ENCODE assay signal across 16 cellular contexts in genomic region chr6:44285552-44286284, GRCh38. TPM values are rescaled to one million over a fixed set of nuclear protein-coding genes. Genes with fewer than 3 reads are reported as not detected.
DNase-seq lines count a peak whose midpoint lies in the region; ATAC-seq and TF ChIP-seq lines count a peak whose summit lies in the region.
"Had no signal": no experiment of that assay in that cellular context is flagged by ENCODE, and none has a peak within 500 bp of the region (broad histone marks: within the 10 kb centered on the region; RNA-seq: fewer than 3 reads in every experiment).

No MANE protein-coding gene starts in this region.

- H4K20me1 ChIP-seq in SK-N-SH (ENCODE audit: insufficient read depth), result no peaks in the 10 kb centered on the region

- H3F3A ChIP-seq in SK-N-SH (replicated peaks; ENCODE audit: insufficient read depth), result no peaks in the 10 kb centered on the region

- no peaks in the 10 kb centered on the region for H3K9me2 ChIP-seq in SK-N-SH

- no peak for ATAC-seq in HG02588 (IDR thresholded peaks at IDR 0.05; ENCODE audit: unreplicated experiment)
- ATAC-seq: heart left ventricle, sciatic nerve had no signal

- DNase-seq in ACHN, result peak; percentile 40
- DNase-seq in H7, result peak; percentile 83
- no peak for DNase-seq in SK-N-SH
- peak; percentile 19 for DNase-seq in fibroblast of the aortic adventitia (ENCODE audit: low read depth)
- no peak for DNase-seq in stimulated activated CD4-positive, alpha-beta T cell treated with anti-CD3 and anti-CD28 coated beads, Interleukin-4, amount 100 ng/mL, for 1 hour
- DNase-seq in SKM-1 treated with dmso at 0.1 percent for 144 hours (lab: John Stamatoyannopoulos, UW; ENCODE audit: unreplicated experiment), result no peak
- DNase-seq in NCI-H1092 (lab: John Stamatoyannopoulos, UW), result no peak
- DNase-seq: activated naive CD4-positive, alpha-beta T cell; heart left ventricle; left ventricle myocardium inferior; MG63; stimulated activated naive CD4-positive, alpha-beta T cell treated with Interleukin-2 at 50 U/mL for 16 hours had no signal

- H3K36me3 ChIP-seq in H7 (replicated peaks; ENCODE audit: control insufficient read depth, insufficient read depth, low read length) (no peaks in the 10 kb centered on the region), SK-N-SH (replicated peaks in 1 of 2; ENCODE audit: control insufficient read depth in 1 of 2, insufficient read depth in 2 of 2, low read length in 1 of 2) (no peaks in the 10 kb centered on the region)
- H3K36me3 ChIP-seq: heart left ventricle, left ventricle myocardium inferior, MG63 had no signal

- no peak overlapping the region for H3K9ac ChIP-seq in SK-N-SH

- no peaks in the 10 kb centered on the region for H3K9me3 ChIP-seq in SK-N-SH
- H3K9me3 ChIP-seq: heart left ventricle, left ventricle myocardium inferior, MG63 had no signal

- POLR2A ChIA-PET in SK-N-SH (lab: Yijun Ruan, JAX), result no interaction called here

- WGBS in SK-N-SH (ENCODE audit: low lambda C conversion rate), result 74% methylated on average over 16 of the region's 25 CpGs

- no peak for TF ChIP-seq RAD21 in SK-N-SH (IDR thresholded peaks at IDR 0.05; ENCODE audit: low read length)

- H2AFZ ChIP-seq in SK-N-SH (ENCODE audit: low read depth), result no peak overlapping the region

- CTCF ChIA-PET in SK-N-SH (lab: Yijun Ruan, JAX), result interaction anchor here (0.6 to 1.5 kb wide), 3 partner anchors 21 to 188 kb away, joined by 3 read pairs; partner anchors contain the start of gene AARS2

- H3K4me1 ChIP-seq in SK-N-SH (ENCODE audit: control insufficient read depth in 1 of 2, insufficient read depth in 2 of 2, low read depth in 1 of 2, low read length in 1 of 2), result peaks cover 0 to 8% of the 10 kb centered on the region in 2 experiments; a peak in 1 of 4 replicates
- H3K4me1 ChIP-seq: heart left ventricle, left ventricle myocardium inferior had no signal

- TF ChIP-seq CTCF in SK-N-SH (IDR thresholded peaks at IDR 0.05) (no peak), fibroblast of the aortic adventitia (IDR thresholded peaks at IDR 0.05; ENCODE audit: insufficient read depth, low read length) (no peak)

- H3K27me3 ChIP-seq in H7 (ENCODE audit: control insufficient read depth, insufficient read depth, low read length), result peaks cover 20% of the 10 kb centered on the region
- H3K27me3 ChIP-seq in SK-N-SH (ENCODE audit: insufficient read depth), result peaks cover 10% of the 10 kb centered on the region

- H3K79me2 ChIP-seq in SK-N-SH (ENCODE audit: insufficient read depth), result no peaks in the 10 kb centered on the region

- H3K4me3 ChIP-seq in H7 (ENCODE audit: insufficient read depth, low read depth, low read length) (no peak overlapping the region), SK-N-SH (ENCODE audit: low read depth in 2 of 2, low read length in 1 of 2) (no peak overlapping the region), fibroblast of the aortic adventitia (ENCODE audit: low read depth, low read length) (no peak overlapping the region)
- H3K4me3 ChIP-seq: heart left ventricle, left ventricle myocardium inferior, MG63 had no signal

- no peak overlapping the region for H3K4me2 ChIP-seq in SK-N-SH

- in situ Hi-C loops in ACHN (cut with HindIII; ENCODE audit: low pct_ligation_motif_present, low pct_unique_long_range_greater_than_20kb, low sequenced_read_pairs), result no loop called here

- no peak overlapping the region for H3K27ac ChIP-seq in SK-N-SH (ENCODE audit: low read depth in 2 of 2, low read length in 1 of 2)
- H3K27ac ChIP-seq: heart left ventricle, left ventricle myocardium inferior, RWPE1 had no signal

- TF ChIP-seq EP300 in SK-N-SH (IDR thresholded peaks at IDR 0.05; ENCODE audit: borderline replicate concordance in 1 of 2, low read depth in 1 of 2, low read length in 1 of 2), result no peak

TF ChIP-seq in SK-N-SH, 30 proteins besides CTCF, POLR2A, EP300 and RAD21:
- TF ChIP-seq SMC3 (IDR thresholded peaks at IDR 0.05; ENCODE audit: low read depth, low read length) (no peak), REST (IDR thresholded peaks at IDR 0.05; ENCODE audit: low read depth, low read length) (peak; percentile 96)

RNA-seq across cellular contexts. Expression of gene TMEM151B, which starts 15.5 kb away (rescaled TPM):
- 0.70 and 0.83 TPM in 2 replicates for total RNA-seq in H7 (2014; rRNA removed; shearing (Covaris generic))
- 0.05 and 0.10 TPM in 2 replicates for polyA plus RNA-seq in SK-N-SH (2012; rRNA removed)
- polyA plus RNA-seq in SK-N-SH (2012; cell fraction: cytosol; rRNA removed), result 0.08 and 0.18 TPM in 2 replicates
- polyA plus RNA-seq in SK-N-SH (2012; cell fraction: nucleus; rRNA removed), result 0.32 and 0.50 TPM in 2 replicates
- not detected in 2 replicates for total RNA-seq in fibroblast of the aortic adventitia (ENCODE audit: low replicate concordance)
- total RNA-seq: left ventricle myocardium inferior, NCI-H460, sciatic nerve had no signal

RNA-seq across cellular contexts. Expression of gene NFKBIE, which starts 20.4 kb away (rescaled TPM):
- total RNA-seq in H7 (2014; rRNA removed; shearing (Covaris generic)), result 9.7 and 12.3 TPM in 2 replicates
- 5.8 and 6.4 TPM in 2 replicates for polyA plus RNA-seq in SK-N-SH (2012; rRNA removed)
- polyA plus RNA-seq in SK-N-SH (2012; cell fraction: cytosol; rRNA removed), result 4.0 and 4.4 TPM in 2 replicates
- 7.8 and 12.0 TPM in 2 replicates for polyA plus RNA-seq in SK-N-SH (2012; cell fraction: nucleus; rRNA removed)
- 5.4 and 74.7 TPM in 2 replicates for total RNA-seq in fibroblast of the aortic adventitia (ENCODE audit: low replicate concordance)

RNA-seq across cellular contexts. Expression of gene AARS2, which starts 27.4 kb away (rescaled TPM):
- 25.5 and 28.3 TPM in 2 replicates for total RNA-seq in H7 (2014; rRNA removed; shearing (Covaris generic))
- 9.0 and 9.5 TPM in 2 replicates for polyA plus RNA-seq in SK-N-SH (2012; rRNA removed)
- polyA plus RNA-seq in SK-N-SH (2012; cell fraction: cytosol; rRNA removed), result 3.7 and 6.2 TPM in 2 replicates
- polyA plus RNA-seq in SK-N-SH (2012; cell fraction: nucleus; rRNA removed), result 16.4 and 19.1 TPM in 2 replicates
- total RNA-seq in fibroblast of the aortic adventitia (ENCODE audit: low replicate concordance), result 6.8 and 12.7 TPM in 2 replicates

RNA-seq across cellular contexts. Expression of gene SLC35B2, which starts 28.4 kb away (rescaled TPM):
- 27.2 and 28.7 TPM in 2 replicates for total RNA-seq in H7 (2014; rRNA removed; shearing (Covaris generic))
- 125 and 163 TPM in 2 replicates for polyA plus RNA-seq in SK-N-SH (2012; rRNA removed)
- 69.7 and 109 TPM in 2 replicates for polyA plus RNA-seq in SK-N-SH (2012; cell fraction: cytosol; rRNA removed)
- polyA plus RNA-seq in SK-N-SH (2012; cell fraction: nucleus; rRNA removed), result 108 and 123 TPM in 2 replicates
- total RNA-seq in fibroblast of the aortic adventitia (ENCODE audit: low replicate concordance), result 56.4 and 60.8 TPM in 2 replicates

RNA-seq across cellular contexts. Expression of gene HSP90AB1, which starts 38.8 kb away (rescaled TPM):
- 1,821 and 1,973 TPM in 2 replicates for total RNA-seq in H7 (2014; rRNA removed; shearing (Covaris generic))
- 843 and 1,069 TPM in 2 replicates for polyA plus RNA-seq in SK-N-SH (2012; rRNA removed)
- polyA plus RNA-seq in SK-N-SH (2012; cell fraction: cytosol; rRNA removed), result 915 and 1,057 TPM in 2 replicates
- 744 and 797 TPM in 2 replicates for polyA plus RNA-seq in SK-N-SH (2012; cell fraction: nucleus; rRNA removed)
- 797 and 832 TPM in 2 replicates for total RNA-seq in fibroblast of the aortic adventitia (ENCODE audit: low replicate concordance)

Comparison
In these comparisons a context has a peak if more than half of its experiments do, and no peak if none do; other contexts are left out.
1. DNase-seq: peak in ACHN (single experiment), H7 (single experiment) and fibroblast of the aortic adventitia (single experiment); none in SK-N-SH (single experiment), stimulated activated CD4-positive, alpha-beta T cell treated with anti-CD3 and anti-CD28 coated beads, Interleukin-4, amount 100 ng/mL, for 1 hour (single experiment), SKM-1 treated with dmso at 0.1 percent for 144 hours (single experiment) and NCI-H1092 (single experiment).